Comparison of ENCODE assay signal across 23 cellular contexts in genomic region chr6:26404534-26404933, GRCh38. TPM values are rescaled to one million over a fixed set of nuclear protein-coding genes. Genes with fewer than 3 reads are reported as not detected.
A peak's percentile ranks its signal among the peaks of the same experiment; 100 is the strongest.
DNase-seq lines count a peak whose midpoint lies in the region; ATAC-seq and TF ChIP-seq lines count a peak whose summit lies in the region.
"Had no signal": no experiment of that assay in that cellular context is flagged by ENCODE, and none has a peak within 500 bp of the region (broad histone marks: within the 10 kb centered on the region; RNA-seq: fewer than 3 reads in every experiment).

No MANE protein-coding gene starts in this region.

- TF ChIP-seq CTCF in neutrophil (IDR thresholded peaks at IDR 0.05), result no peak

- POLR2A ChIA-PET in activated CD4-positive, alpha-beta T cell treated with anti-CD3 and anti-CD28 coated beads, Interleukin-2, amount 10 ng/mL, durations not matched to agents 7 days and 5 days (lab: Charles Lee), result no interaction called here

- peaks cover 59% of the 10 kb centered on the region for H3K4me1 Mint-ChIP-seq in activated CD4-positive, alpha-beta T cell treated with anti-CD3 and anti-CD28 coated beads, Interleukin-2, amount 10 ng/mL, durations not matched to agents 7 days and 5 days
- H3K4me1 Mint-ChIP-seq in activated naive CD8-positive, alpha-beta T cell treated with anti-CD3 and anti-CD28 coated beads for 36 hours, result peaks cover 54% of the 10 kb centered on the region

- H3K4me3 Mint-ChIP-seq in activated CD4-positive, alpha-beta T cell treated with anti-CD3 and anti-CD28 coated beads, Interleukin-2, amount 10 ng/mL, durations not matched to agents 7 days and 5 days, result peak overlapping the region; percentile 92
- peak overlapping the region; percentile 44 for H3K4me3 Mint-ChIP-seq in activated naive CD8-positive, alpha-beta T cell treated with anti-CD3 and anti-CD28 coated beads for 36 hours

- no peak overlapping the region for H3K4me3 ChIP-seq in neutrophil (ENCODE audit: low read depth in 1 of 2, low read length in 1 of 2)
- H3K4me3 ChIP-seq: A549 had no signal

- no peaks in the 10 kb centered on the region for H3K9me3 ChIP-seq in neutrophil
- H3K9me3 ChIP-seq: A549 had no signal

- ATAC-seq in GM19397 (IDR thresholded peaks at IDR 0.05; ENCODE audit: unreplicated experiment), result no peak
- ATAC-seq: A549; left lobe of liver; stimulated activated memory B cell treated with anti-CD40 and anti-IgM and Interleukin-4, amounts not matched to agents 10 μg/mL and 1 μg/mL and 100 μg/mL, for 72 hours had no signal

- H3K36me3 Mint-ChIP-seq in activated CD4-positive, alpha-beta T cell treated with anti-CD3 and anti-CD28 coated beads, Interleukin-2, amount 10 ng/mL, durations not matched to agents 7 days and 5 days (ENCODE audit: low read depth), result peaks cover 54% of the 10 kb centered on the region
- H3K36me3 Mint-ChIP-seq in activated naive CD8-positive, alpha-beta T cell treated with anti-CD3 and anti-CD28 coated beads for 36 hours, result peaks cover 24% of the 10 kb centered on the region

- DNase-seq in activated CD4-positive, alpha-beta T cell treated with anti-CD3 and anti-CD28 coated beads, Interleukin-2, amount 10 ng/mL, durations not matched to agents 7 days and 5 days, result no peak
- DNase-seq in activated CD4-positive, alpha-beta T cell treated with anti-CD3 and anti-CD28 coated beads for 48 hours, result no peak
- DNase-seq in MV-4-11 (lab: John Stamatoyannopoulos, UW) (peak; percentile 54), LoVo (ENCODE audit: low spot score) (no peak), mesenteric fat pad (ENCODE audit: low spot score) (no peak)
- DNase-seq in activated naive CD8-positive, alpha-beta T cell treated with anti-CD3 and anti-CD28 coated beads for 36 hours, result no peak
- DNase-seq: activated CD4-positive, alpha-beta T cell treated with anti-CD3 and anti-CD28 coated beads for 4 hours; activated effector memory CD4-positive, alpha-beta T cell treated with anti-CD3 and anti-CD28 coated beads, Interleukin-2, amount 50 U/mL, for 16 hours; cortex of kidney; EL; NCI-H1436; NCI-H2227 treated with DMSO at 0.1 percent for 48 hours; SHP77; small intestine; T1000 had no signal

- H3K27ac Mint-ChIP-seq in activated CD4-positive, alpha-beta T cell treated with anti-CD3 and anti-CD28 coated beads, Interleukin-2, amount 10 ng/mL, durations not matched to agents 7 days and 5 days, result no peak overlapping the region
- peak overlapping the region; percentile 52 for H3K27ac Mint-ChIP-seq in activated naive CD8-positive, alpha-beta T cell treated with anti-CD3 and anti-CD28 coated beads for 36 hours
- H3K27ac Mint-ChIP-seq: progenitor cell of endocrine pancreas; stimulated activated memory B cell treated with anti-CD40 and anti-IgM and Interleukin-4, amounts not matched to agents 10 μg/mL and 1 μg/mL and 100 μg/mL, for 72 hours had no signal

- H3K27me3 Mint-ChIP-seq in activated CD4-positive, alpha-beta T cell treated with anti-CD3 and anti-CD28 coated beads, Interleukin-2, amount 10 ng/mL, durations not matched to agents 7 days and 5 days, result no peaks in the 10 kb centered on the region
- no peaks in the 10 kb centered on the region for H3K27me3 Mint-ChIP-seq in activated naive CD8-positive, alpha-beta T cell treated with anti-CD3 and anti-CD28 coated beads for 36 hours
- H3K27me3 Mint-ChIP-seq: progenitor cell of endocrine pancreas; stimulated activated memory B cell treated with anti-CD40 and anti-IgM and Interleukin-4, amounts not matched to agents 10 μg/mL and 1 μg/mL and 100 μg/mL, for 72 hours had no signal

- CTCF ChIA-PET in activated CD4-positive, alpha-beta T cell treated with anti-CD3 and anti-CD28 coated beads, Interleukin-2, amount 10 ng/mL, durations not matched to agents 7 days and 5 days (lab: Charles Lee), result no interaction called here

- H3K27me3 ChIP-seq in neutrophil, result no peaks in the 10 kb centered on the region

- H3K36me3 ChIP-seq in neutrophil, result peaks cover 46% of the 10 kb centered on the region

- no peaks in the 10 kb centered on the region for H3K9me3 Mint-ChIP-seq in activated CD4-positive, alpha-beta T cell treated with anti-CD3 and anti-CD28 coated beads, Interleukin-2, amount 10 ng/mL, durations not matched to agents 7 days and 5 days
- no peaks in the 10 kb centered on the region for H3K9me3 Mint-ChIP-seq in activated naive CD8-positive, alpha-beta T cell treated with anti-CD3 and anti-CD28 coated beads for 36 hours
- H3K9me3 Mint-ChIP-seq: stimulated activated memory B cell treated with anti-CD40 and anti-IgM and Interleukin-4, amounts not matched to agents 10 μg/mL and 1 μg/mL and 100 μg/mL, for 72 hours had no signal

- peaks cover 25 to 42% of the 10 kb centered on the region in 2 experiments for H3K4me1 ChIP-seq in neutrophil (ENCODE audit: control insufficient read depth in 1 of 2, insufficient read depth in 1 of 2, low read depth in 1 of 2, low read length in 1 of 2)

- H3K27ac ChIP-seq in neutrophil, result peak overlapping the region; percentile 12
- H3K27ac ChIP-seq: A549, epithelial cell of prostate, KMS-11 had no signal

RNA-seq across cellular contexts. Expression of gene BTN3A1, which starts 2.5 kb away (rescaled TPM):
- total RNA-seq in activated CD4-positive, alpha-beta T cell treated with anti-CD3 and anti-CD28 coated beads, Interleukin-2, amount 10 ng/mL, durations not matched to agents 7 days and 5 days, result 10 to 100 TPM; 87.9 to 94.0 TPM
- 10 to 100 TPM; 19.0 to 20.7 TPM for total RNA-seq in activated naive CD8-positive, alpha-beta T cell treated with anti-CD3 and anti-CD28 coated beads for 36 hours
- 15.4 TPM for total RNA-seq in mesenteric fat pad

RNA-seq across cellular contexts. Expression of gene BTN2A2, which starts 21.6 kb away (rescaled TPM):
- 10 to 100 TPM; 12.4 to 12.7 TPM for total RNA-seq in activated CD4-positive, alpha-beta T cell treated with anti-CD3 and anti-CD28 coated beads, Interleukin-2, amount 10 ng/mL, durations not matched to agents 7 days and 5 days
- 10 to 100 TPM; 12.8 to 14.9 TPM for total RNA-seq in activated naive CD8-positive, alpha-beta T cell treated with anti-CD3 and anti-CD28 coated beads for 36 hours
- total RNA-seq in mesenteric fat pad, result 5.6 TPM

RNA-seq across cellular contexts. Expression of gene BTN3A3, which starts 35.8 kb away (rescaled TPM):
- 10 to 100 TPM; 58.5 to 65.3 TPM for total RNA-seq in activated CD4-positive, alpha-beta T cell treated with anti-CD3 and anti-CD28 coated beads, Interleukin-2, amount 10 ng/mL, durations not matched to agents 7 days and 5 days
- total RNA-seq in activated naive CD8-positive, alpha-beta T cell treated with anti-CD3 and anti-CD28 coated beads for 36 hours, result 10 to 100 TPM; 28.8 to 30.1 TPM
- total RNA-seq in mesenteric fat pad, result 13.0 TPM

RNA-seq across cellular contexts. Expression of gene BTN3A2, which starts 39.5 kb away (rescaled TPM):
- 100 to 1,000 TPM; 121 to 125 TPM for total RNA-seq in activated CD4-positive, alpha-beta T cell treated with anti-CD3 and anti-CD28 coated beads, Interleukin-2, amount 10 ng/mL, durations not matched to agents 7 days and 5 days
- 10 to 100 TPM; 25.6 to 27.0 TPM for total RNA-seq in activated naive CD8-positive, alpha-beta T cell treated with anti-CD3 and anti-CD28 coated beads for 36 hours
- 9.1 TPM for total RNA-seq in mesenteric fat pad

RNA-seq across cellular contexts. Expression of gene BTN2A1, which starts 53.2 kb away (rescaled TPM):
- 10 to 100 TPM; 33.7 to 34.3 TPM for total RNA-seq in activated CD4-positive, alpha-beta T cell treated with anti-CD3 and anti-CD28 coated beads, Interleukin-2, amount 10 ng/mL, durations not matched to agents 7 days and 5 days
- total RNA-seq in activated naive CD8-positive, alpha-beta T cell treated with anti-CD3 and anti-CD28 coated beads for 36 hours, result 10 to 100 TPM; 19.0 to 21.3 TPM
- total RNA-seq in mesenteric fat pad, result 19.9 TPM
